In genomic region chr2:199603748-199604291, GRCh38 we compare ENCODE assay signal across 18 cellular contexts.
DNase-seq lines count a peak whose midpoint lies in the region; ATAC-seq, FAIRE-seq and TF ChIP-seq lines count a peak whose summit lies in the region.
"Had no signal": no experiment of that assay in that cellular context is flagged by ENCODE, and none has a peak within 500 bp of the region (broad histone marks: within the 10 kb centered on the region; RNA-seq: fewer than 3 reads in every experiment).

No MANE protein-coding gene starts in this region.

- TF ChIP-seq CTCF in HFF-Myc (IDR thresholded peaks at IDR 0.05; ENCODE audit: low read depth, low read length, missing control alignments) (no peak), K562 (IDR thresholded peaks at IDR 0.05 in 2 of 3, conservative IDR thresholded peaks at IDR 0.05 in 1 of 3; ENCODE audit: insufficient read depth in 2 of 3, low read depth in 1 of 3, low read length in 3 of 3) (no peak)

- DNase-seq in HFF-Myc (ENCODE audit: extremely low read depth, low read depth), result peak; percentile 3
- DNase-seq in K562 (ENCODE audit: extremely low read depth in 1 of 4, low spot score in 3 of 4), result peak in 1 of 4 experiments; percentile 2
- DNase-seq in D341Med (ENCODE audit: low spot score), result no peak
- DNase-seq in DMS114 treated with DMSO at 0.1 percent for 48 hours (lab: John Stamatoyannopoulos, UW; ENCODE audit: unreplicated experiment), result no peak
- DNase-seq: activated CD4-positive, alpha-beta T cell treated with anti-CD3 and anti-CD28 coated beads for 36 hours; adrenal gland; CD4-positive, alpha-beta T cell; colonic mucosa; esophagus squamous epithelium; NCI-H187 treated with DMSO at 0.1 percent for 48 hours; NCI-H748 treated with DMSO at 0.1 percent for 48 hours; ovary had no signal

- H4K20me1 ChIP-seq in K562 (replicated peaks; ENCODE audit: control insufficient read depth, insufficient read depth, low read length), result no peaks in the 10 kb centered on the region

- TF ChIP-seq POLR2A in K562 (conservative IDR thresholded peaks at IDR 0.05), result no peak

- intact Hi-C loops in K562 (cut with micrococcal nuclease), result loop anchor here (10.0 kb wide), 1 partner anchor 131 kb away; no protein-coding TSS in a partner anchor

- WGBS in K562 (ENCODE audit: insufficient coverage, low coverage, missing lambda C conversion rate), result 9% methylated on average over 9 of the region's 38 CpGs

- CTCF ChIA-PET in K562 (lab: Yijun Ruan, JAX; ENCODE audit: low intra/inter-chr PET ratio), result no interaction called here

- no peak for TF ChIP-seq RAD21 in K562 (CRISPR knock-in tag; conservative IDR thresholded peaks at IDR 0.05 in 1 of 2, IDR thresholded peaks at IDR 0.05 in 1 of 2)

- H3K36me3 ChIP-seq in K562 (ENCODE audit: control insufficient read depth, insufficient read depth, low read length), result no peaks in the 10 kb centered on the region
- H3K36me3 ChIP-seq: adrenal gland, colonic mucosa, esophagus squamous epithelium, HAP-1, ovary had no signal

- H3K27ac Mint-ChIP-seq in stimulated activated memory B cell treated with anti-CD40 and anti-IgM and Interleukin-4, amounts not matched to agents 10 μg/mL and 1 μg/mL and 100 μg/mL, for 72 hours, result no peak overlapping the region
- H3K27ac Mint-ChIP-seq: activated CD4-positive, alpha-beta T cell treated with anti-CD3 and anti-CD28 coated beads for 36 hours; CD4-positive, alpha-beta T cell had no signal

- no peak for TF ChIP-seq EP300 in K562 (IDR thresholded peaks at IDR 0.05; ENCODE audit: low read length)

- peaks cover 2% of the 10 kb centered on the region for H3K9me3 Mint-ChIP-seq in stimulated activated memory B cell treated with anti-CD40 and anti-IgM and Interleukin-4, amounts not matched to agents 10 μg/mL and 1 μg/mL and 100 μg/mL, for 72 hours
- H3K9me3 Mint-ChIP-seq: CD4-positive, alpha-beta T cell had no signal

- H3K9me3 ChIP-seq in K562 (replicated peaks; ENCODE audit: control insufficient read depth, insufficient read depth, low read depth, low read length), result no peaks in the 10 kb centered on the region
- H3K9me3 ChIP-seq: adrenal gland, colonic mucosa, esophagus squamous epithelium, HAP-1, ovary had no signal

- peak; percentile 28; the same call in 1 of the 3 replicates for ATAC-seq in K562
- peak; percentile 31 for ATAC-seq in stimulated activated memory B cell treated with anti-CD40 and anti-IgM and Interleukin-4, amounts not matched to agents 10 μg/mL and 1 μg/mL and 100 μg/mL, for 72 hours
- ATAC-seq in GM19351 (IDR thresholded peaks at IDR 0.05; ENCODE audit: unreplicated experiment), result no peak
- ATAC-seq: activated CD4-positive, alpha-beta T cell treated with anti-CD3 and anti-CD28 coated beads for 36 hours had no signal

- H3K9ac ChIP-seq in K562 (ENCODE audit: insufficient read depth in 1 of 2, low read depth in 2 of 2, low read length in 2 of 2), result no peak overlapping the region; a peak in 1 of 4 replicates

- peaks cover 9% of the 10 kb centered on the region for H3K27me3 Mint-ChIP-seq in stimulated activated memory B cell treated with anti-CD40 and anti-IgM and Interleukin-4, amounts not matched to agents 10 μg/mL and 1 μg/mL and 100 μg/mL, for 72 hours

- POLR2A ChIA-PET in K562 (lab: Yijun Ruan, JAX), result no interaction called here

- peaks cover 0 to 11% of the 10 kb centered on the region in 2 experiments; a peak in 3 of 5 replicates for H3K27me3 ChIP-seq in K562 (ENCODE audit: control insufficient read depth in 2 of 2, insufficient read depth in 2 of 2, low read length in 2 of 2)
- no peaks in the 10 kb centered on the region for H3K27me3 ChIP-seq in layer of hippocampus (ENCODE audit: control insufficient read depth, insufficient read depth, low read length)
- H3K27me3 ChIP-seq: colonic mucosa, ovary had no signal

- peak overlapping the region; percentile 41; the same call in 1 of the 2 replicates for H3K4me2 ChIP-seq in K562 (ENCODE audit: insufficient read depth, low read length)

- no TSS peak for BruUV-seq in K562 (replicated peaks; lab: Mats Ljungman, UMichigan)

- no peaks in the 10 kb centered on the region for H3K4me1 Mint-ChIP-seq in stimulated activated memory B cell treated with anti-CD40 and anti-IgM and Interleukin-4, amounts not matched to agents 10 μg/mL and 1 μg/mL and 100 μg/mL, for 72 hours
- H3K4me1 Mint-ChIP-seq: activated CD4-positive, alpha-beta T cell treated with anti-CD3 and anti-CD28 coated beads for 36 hours had no signal

- H3K36me3 Mint-ChIP-seq in stimulated activated memory B cell treated with anti-CD40 and anti-IgM and Interleukin-4, amounts not matched to agents 10 μg/mL and 1 μg/mL and 100 μg/mL, for 72 hours, result no peaks in the 10 kb centered on the region

- 0 out of 2 replicates have a peak overlapping the region, but pooled peaks have one; percentile 4 for H2AFZ ChIP-seq in K562 (ENCODE audit: low read depth, low read length)

- H3K9me1 ChIP-seq in K562 (ENCODE audit: control insufficient read depth, insufficient read depth, low read length), result no peaks in the 10 kb centered on the region

- H3K4me3 ChIP-seq in HFF-Myc (replicated peaks; ENCODE audit: low read depth, low read length), result no peak overlapping the region
- H3K4me3 ChIP-seq in K562, result no peak overlapping the region
- H3K4me3 ChIP-seq: adrenal gland, colonic mucosa, HAP-1, ovary had no signal

- H3K27ac ChIP-seq in K562 (ENCODE audit: extremely low read depth, low read depth, low read length) (no peak overlapping the region), layer of hippocampus (ENCODE audit: low read depth, low read length) (peak overlapping the region; percentile 54)
- H3K27ac ChIP-seq: adrenal gland, colonic mucosa, esophagus squamous epithelium, ovary, RWPE1 had no signal

- H3K4me1 ChIP-seq in K562 (replicated peaks in 1 of 2; ENCODE audit: control insufficient read depth in 2 of 2, insufficient read depth in 2 of 2, low read length in 2 of 2), result peaks cover 0 to 6% of the 10 kb centered on the region in 2 experiments; a peak in 2 of 5 replicates
- H3K4me1 ChIP-seq: adrenal gland, colonic mucosa, HAP-1 had no signal

- H3K4me3 Mint-ChIP-seq in stimulated activated memory B cell treated with anti-CD40 and anti-IgM and Interleukin-4, amounts not matched to agents 10 μg/mL and 1 μg/mL and 100 μg/mL, for 72 hours, result no peak overlapping the region
- H3K4me3 Mint-ChIP-seq: activated CD4-positive, alpha-beta T cell treated with anti-CD3 and anti-CD28 coated beads for 36 hours; CD4-positive, alpha-beta T cell had no signal

- in situ Hi-C loops in K562 (cut with MboI), result no loop called here

- no peak for FAIRE-seq in K562 (lab: Jason Lieb, UNC)
- FAIRE-seq: GM18507 had no signal

- no peaks in the 10 kb centered on the region for H3K79me2 ChIP-seq in K562 (ENCODE audit: control insufficient read depth, insufficient read depth, low read length)

TF ChIP-seq in K562, 482 proteins besides CTCF, POLR2A, EP300 and RAD21 (continues in another document):
- TF ChIP-seq L3MBTL2 (IDR thresholded peaks at IDR 0.05) (peak; percentile 25; the same call in 1 of the 2 replicates), RREB1 (CRISPR knock-in tag; IDR thresholded peaks at IDR 0.05) (no peak)
